Comparison of ENCODE assay signal across 8 cellular contexts in genomic region chr10:87865201-87866025, GRCh38. TPM values are rescaled to one million over a fixed set of nuclear protein-coding genes. Genes with fewer than 3 reads are reported as not detected.
DNase-seq lines count a peak whose midpoint lies in the region; ATAC-seq and TF ChIP-seq lines count a peak whose summit lies in the region.

No MANE protein-coding gene starts in this region.

- no peak overlapping the region for H2BK120ac ChIP-seq in IMR-90 (ENCODE audit: low read depth, low read length)

- peaks cover 50% of the 10 kb centered on the region; the same call in 1 of the 2 replicates for H4K20me1 ChIP-seq in IMR-90 (ENCODE audit: insufficient read depth, low read length)

- H3K9ac ChIP-seq in IMR-90 (ENCODE audit: low read depth, low read length): peak overlapping the region; percentile 100
- peak overlapping the region; percentile 82 to 98 for H3K9ac ChIP-seq in mucosa of rectum (ENCODE audit: low read depth in 1 of 2, low read length in 2 of 2)

- DNase-seq in IMR-90: no peak
- DNase-seq in brain microvascular endothelial cell: no peak
- DNase-seq in GM10248 (ENCODE audit: extremely low spot score): no peak

- H3K79me2 ChIP-seq in ACC112 (ENCODE audit: control insufficient read depth, insufficient read depth, low read length, unreplicated experiment): peaks cover 62% of the 10 kb centered on the region

- BruUV-seq in IMR-90 (replicated peaks; lab: Mats Ljungman, UMichigan): TSS peak; percentile 16

- H2AK9ac ChIP-seq in IMR-90 (replicated peaks; ENCODE audit: low read depth, low read length, poor library complexity): no peak overlapping the region

- H3K4me1 ChIP-seq in ACC112 (ENCODE audit: control insufficient read depth, insufficient read depth, low read length, unreplicated experiment) (peaks cover 18% of the 10 kb centered on the region), IMR-90 (ENCODE audit: control insufficient read depth, insufficient read depth, low read length) (0 out of 2 replicates have a peak, but pooled peaks cover 1% of the 10 kb centered on the region), mucosa of rectum (ENCODE audit: control insufficient read depth in 2 of 2, insufficient read depth in 2 of 2, low read length in 2 of 2) (peaks cover 16 to 26% of the 10 kb centered on the region in 2 donors)

- TF ChIP-seq RAD21 in IMR-90 (IDR thresholded peaks at IDR 0.05; ENCODE audit: low read length): no peak

- H2AK5ac ChIP-seq in IMR-90 (ENCODE audit: low read depth, low read length): no peak overlapping the region

- peak overlapping the region; percentile 94 for H3K23ac ChIP-seq in IMR-90 (ENCODE audit: low read depth, low read length)

- peak overlapping the region; percentile 97 for H3K4me2 ChIP-seq in IMR-90 (ENCODE audit: low read depth, low read length)

- in situ Hi-C loops in IMR-90 (cut with MboI; ENCODE audit: low sequenced_read_pairs) (no loop called here), brain microvascular endothelial cell (cut with HindIII; ENCODE audit: low pct_ligation_motif_present, low sequenced_read_pairs) (loop anchor here (25.0 kb wide), 2 partner anchors 522 to 697 kb away; no protein-coding TSS in a partner anchor)

- dilution Hi-C loops in IMR-90 (cut with HindIII; ENCODE audit: low sequenced_read_pairs, unreplicated experiment): no loop called here

- peak overlapping the region; percentile 6 for H3K27ac ChIP-seq in ACC112 (ENCODE audit: low read depth, low read length)
- peak overlapping the region; percentile 21 for H3K27ac ChIP-seq in IMR-90 (ENCODE audit: insufficient read depth, low read length)
- peak overlapping the region; percentile 57 for H3K27ac ChIP-seq in brain microvascular endothelial cell
- peak overlapping the region; percentile 95 to 97 for H3K27ac ChIP-seq in mucosa of rectum (ENCODE audit: low read depth in 2 of 2, low read length in 2 of 2)

- no peak overlapping the region for H4K91ac ChIP-seq in IMR-90 (ENCODE audit: insufficient read depth, low read depth, low read length)

- no peak for TF ChIP-seq POLR2A in IMR-90 (IDR thresholded peaks at IDR 0.05; ENCODE audit: low read depth, low read length)

- H2BK20ac ChIP-seq in IMR-90 (ENCODE audit: low read depth, low read length): no peak overlapping the region; the same call in 1 of the 2 replicates

- CTCF ChIA-PET in IMR-90 (lab: Yijun Ruan, JAX): interaction anchor here (0.5 to 1.0 kb wide), 2 partner anchors 524 to 537 kb away, joined by 3 read pairs; no protein-coding TSS in a partner anchor
- CTCF ChIA-PET in GM10248 (lab: Yijun Ruan, JAX): interaction anchor here (1.0 to 1.6 kb wide), 4 partner anchors 9 to 524 kb away, joined by 3 to 6 read pairs (median 4); no protein-coding TSS in a partner anchor

- H2AFZ ChIP-seq in ACC112 (ENCODE audit: low read length, unreplicated experiment) (no peak overlapping the region), IMR-90 (replicated peaks; ENCODE audit: low read length, poor library complexity) (no peak overlapping the region)

- POLR2A ChIA-PET in IMR-90 (lab: Charles Lee; ENCODE audit: unreplicated experiment) (no interaction called here), GM10248 (lab: Yijun Ruan, JAX) (no interaction called here)

- H3K9me3 ChIP-seq in IMR-90 (ENCODE audit: control insufficient read depth, insufficient read depth, low read length) (no peaks in the 10 kb centered on the region), mucosa of rectum (ENCODE audit: control insufficient read depth in 2 of 2, low read length in 2 of 2) (no peaks in the 10 kb centered on the region)

- no peak overlapping the region; the same call in 1 of the 2 replicates for H4K5ac ChIP-seq in IMR-90 (ENCODE audit: low read depth, low read length)

- H3K56ac ChIP-seq in IMR-90 (ENCODE audit: extremely low read depth, insufficient read depth, low read length): peak overlapping the region; percentile 79; the same call in 1 of the 2 replicates

- WGBS in IMR-90 (ENCODE audit: extremely low coverage in 2 of 2, insufficient read length in 1 of 2), 2 experiments: 10% methylated on average over 2 of the region's 6 CpGs; no CpG with 5 or more reads in 1 of the 2 experiments

- peak overlapping the region; percentile 40; the same call in 1 of the 2 replicates for H3K18ac ChIP-seq in IMR-90 (ENCODE audit: low read depth, low read length)

- no peaks in the 10 kb centered on the region for H3K9me1 ChIP-seq in IMR-90 (ENCODE audit: insufficient read depth, low read length)

- intact Hi-C loops in IMR-90 (cut with micrococcal nuclease): loop anchor here (5.0 to 10.0 kb wide), 3 partner anchors 97 to 409 kb away; no protein-coding TSS in a partner anchor

- ATAC-seq in IMR-90 (ENCODE audit: low read depth) (no peak), GM18858 (IDR thresholded peaks at IDR 0.05; ENCODE audit: unreplicated experiment) (no peak), GM18867 (IDR thresholded peaks at IDR 0.05; ENCODE audit: unreplicated experiment) (no peak), HG02938 (IDR thresholded peaks at IDR 0.05; ENCODE audit: unreplicated experiment) (no peak)

- H3K27me3 ChIP-seq in ACC112 (ENCODE audit: insufficient read depth, low read length) (no peaks in the 10 kb centered on the region), IMR-90 (ENCODE audit: control insufficient read depth, insufficient read depth, low read length) (no peaks in the 10 kb centered on the region), brain microvascular endothelial cell (replicated peaks) (no peaks in the 10 kb centered on the region), mucosa of rectum (ENCODE audit: control insufficient read depth in 2 of 2, insufficient read depth in 2 of 2, low read length in 2 of 2) (no peaks in the 10 kb centered on the region)

- no peaks in the 10 kb centered on the region for H3K36me3 ChIP-seq in ACC112 (ENCODE audit: insufficient read depth, low read length)
- H3K36me3 ChIP-seq in IMR-90 (ENCODE audit: control insufficient read depth, insufficient read depth, low read length): no peaks in the 10 kb centered on the region
- peaks cover 2% of the 10 kb centered on the region for H3K36me3 ChIP-seq in brain microvascular endothelial cell (replicated peaks)
- no peaks in the 10 kb centered on the region for H3K36me3 ChIP-seq in mucosa of rectum (ENCODE audit: control insufficient read depth in 2 of 2, insufficient read depth in 2 of 2, low read length in 2 of 2)

- H3K14ac ChIP-seq in IMR-90 (replicated peaks; ENCODE audit: low read depth, low read length): peak overlapping the region; percentile 94

- H3K4me3 ChIP-seq in ACC112 (ENCODE audit: low read depth, low read length) (peak overlapping the region; percentile 83), IMR-90 (ENCODE audit: insufficient read depth, low read depth, low read length) (peak overlapping the region; percentile 73), brain microvascular endothelial cell (ENCODE audit: low read depth, low read length) (peak overlapping the region; percentile 71), mucosa of rectum (ENCODE audit: low read length in 2 of 2) (peak overlapping the region; percentile 91 to 92)

- peaks cover 0 to 10% of the 10 kb centered on the region in 2 experiments; a peak in 2 of 4 replicates for H3K79me1 ChIP-seq in IMR-90 (ENCODE audit: low read depth in 1 of 2, low read length in 2 of 2)

- TF ChIP-seq CTCF in IMR-90 (conservative IDR thresholded peaks at IDR 0.05; ENCODE audit: low read depth, low read length) (no peak), brain microvascular endothelial cell (IDR thresholded peaks at IDR 0.05; ENCODE audit: low read depth, low read length, missing control alignments) (no peak), GM10248 (IDR thresholded peaks at IDR 0.05; ENCODE audit: control extremely low read depth, extremely low read depth, low read depth, missing control alignments) (no peak)

- peak overlapping the region; percentile 5; the same call in 1 of the 2 replicates for H3K4ac ChIP-seq in IMR-90 (ENCODE audit: low read depth, low read length)

- no peak overlapping the region for H2BK15ac ChIP-seq in IMR-90 (ENCODE audit: low read depth, low read length)

- H4K8ac ChIP-seq in IMR-90 (ENCODE audit: low read depth in 2 of 2, low read length in 2 of 2): no peak overlapping the region; a peak in 2 of 4 replicates

- H2BK5ac ChIP-seq in IMR-90 (ENCODE audit: low read depth, low read length, poor library complexity, severe bottlenecking): peak overlapping the region; percentile 91

TF ChIP-seq in IMR-90, 13 proteins besides CTCF, POLR2A, EP300 and RAD21:
- no peak for TF ChIP-seq MAZ (IDR thresholded peaks at IDR 0.05; ENCODE audit: borderline replicate concordance, low read depth, low read length)
- TF ChIP-seq SMC3 (IDR thresholded peaks at IDR 0.05; ENCODE audit: low read depth, low read length): no peak
- no peak for TF ChIP-seq CEBPB (IDR thresholded peaks at IDR 0.05; ENCODE audit: low read depth, low read length)
- no peak for TF ChIP-seq RCOR1 (IDR thresholded peaks at IDR 0.05; ENCODE audit: insufficient replicate concordance, low read length)
- no peak for TF ChIP-seq MXI1 (IDR thresholded peaks at IDR 0.05; ENCODE audit: borderline replicate concordance, low read depth, low read length)
TF ChIP-seq in IMR-90: peak in this region for 0.

RNA-seq across cellular contexts. Expression of gene PTEN, which starts 2.0 kb away (rescaled TPM):
- total RNA-seq in IMR-90 (2012; rRNA removed): 38.9 and 88.0 TPM in 2 replicates
- polyA plus RNA-seq in IMR-90 (2012; rRNA removed): 12.0 and 14.5 TPM in 2 replicates
- 2.1 and 2.9 TPM in 2 replicates for polyA plus RNA-seq in IMR-90 (2012; cell fraction: cytosol; rRNA removed)
- polyA plus RNA-seq in IMR-90 (2012; cell fraction: nucleus; rRNA removed; ENCODE audit: low replicate concordance): 2.0 and 15.2 TPM in 2 replicates

RNA-seq across cellular contexts. Expression of gene KLLN, which starts 2.1 kb away (rescaled TPM):
- 0.36 and 0.56 TPM in 2 replicates for total RNA-seq in IMR-90 (2012; rRNA removed)
- polyA plus RNA-seq in IMR-90 (2012; rRNA removed): 0.26 and 0.36 TPM in 2 replicates
- 0.22 and 0.39 TPM in 2 replicates for polyA plus RNA-seq in IMR-90 (2012; cell fraction: cytosol; rRNA removed)
- polyA plus RNA-seq in IMR-90 (2012; cell fraction: nucleus; rRNA removed; ENCODE audit: low replicate concordance): 0.11 and 0.18 TPM in 2 replicates

RNA-seq across cellular contexts. Expression of gene ATAD1, which starts 47.4 kb away (rescaled TPM):
- total RNA-seq in IMR-90 (2012; rRNA removed): 21.9 and 41.4 TPM in 2 replicates
- 11.7 and 12.7 TPM in 2 replicates for polyA plus RNA-seq in IMR-90 (2012; rRNA removed)
- polyA plus RNA-seq in IMR-90 (2012; cell fraction: cytosol; rRNA removed): 1.2 and 1.5 TPM in 2 replicates
- polyA plus RNA-seq in IMR-90 (2012; cell fraction: nucleus; rRNA removed; ENCODE audit: low replicate concordance): 0.53 and 6.8 TPM in 2 replicates

Comparison
In these comparisons a context has a peak if more than half of its experiments do, and no peak if none do; other contexts are left out.
1. H3K27ac ChIP-seq: peak in every context shown above with its lines; median percentile 96 in mucosa of rectum; 57 in brain microvascular endothelial cell; 21 in IMR-90; 6 in ACC112.